Comparison of ENCODE assay signal across 8 cellular contexts in the genomic region with DNA sequence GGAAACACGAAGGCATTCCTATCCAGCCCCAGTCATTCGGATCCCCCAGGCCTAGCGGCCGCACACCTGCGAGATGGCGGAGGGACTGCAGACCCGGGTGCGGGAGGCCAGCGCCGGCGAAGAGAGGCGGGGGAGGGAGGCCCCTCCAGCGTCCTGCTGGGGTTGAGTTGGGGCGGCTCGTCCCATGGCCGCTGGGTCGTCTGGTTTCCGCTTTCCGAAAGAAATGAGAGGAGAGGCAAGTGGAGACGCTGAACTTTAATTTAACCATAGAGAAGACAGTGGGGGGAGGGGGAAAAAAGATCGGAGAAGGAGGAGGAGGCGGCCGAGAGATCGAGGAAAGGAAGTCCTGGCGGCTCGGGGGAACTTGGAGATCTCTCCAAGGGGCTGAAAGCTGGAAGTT.
DNase-seq lines count a peak whose midpoint lies in the region; ATAC-seq and TF ChIP-seq lines count a peak whose summit lies in the region.
"Not testable (repeated sequence)": the region's sequence is repeated elsewhere in the genome, so short reads cannot be mapped to it uniquely, and the experiment has no call there.

No MANE protein-coding gene starts in this region.

- H3K4me1 Mint-ChIP-seq in CD4-positive, alpha-beta memory T cell: peaks cover 0 to 29% (median 5%) of the 10 kb centered on the region in 4 donors
- H3K4me1 Mint-ChIP-seq in activated naive CD8-positive, alpha-beta T cell treated with anti-CD3 and anti-CD28 coated beads, Interleukin-2, amount 50 U/mL, for 24 hours: peaks cover 18% of the 10 kb centered on the region

- not testable (repeated sequence) for H3K27me3 ChIP-seq in CD4-positive, alpha-beta memory T cell (ENCODE audit: insufficient read depth, low read length); Loucy (ENCODE audit: insufficient read depth, low read length, poor library complexity, severe bottlenecking); rectal smooth muscle tissue (ENCODE audit: control insufficient read depth, insufficient read depth, low read length); suprapubic skin

- not testable (repeated sequence) for H3K27me3 Mint-ChIP-seq in CD4-positive, alpha-beta memory T cell; activated naive CD8-positive, alpha-beta T cell treated with anti-CD3 and anti-CD28 coated beads, Interleukin-2, amount 50 U/mL, for 24 hours

- 43% methylated on average over 23 of the region's 26 CpGs for WGBS in suprapubic skin

- not testable (repeated sequence) for TF ChIP-seq EP300 in suprapubic skin (IDR thresholded peaks at IDR 0.05)

- H3F3A ChIP-seq in Loucy (ENCODE audit: low read depth): not testable (repeated sequence)

- DNase-seq in CD4-positive, alpha-beta memory T cell: peak in 1 of 5 donors; percentile 4
- peak; percentile 14 to 30 for DNase-seq in activated CD4-positive, alpha-beta T cell treated with anti-CD3 and anti-CD28 coated beads, Interleukin-2, amount 50 U/mL, for 48 hours
- DNase-seq in activated naive CD8-positive, alpha-beta T cell treated with anti-CD3 and anti-CD28 coated beads, Interleukin-2, amount 50 U/mL, for 24 hours: peak; percentile 25
- DNase-seq in epithelial cell of proximal tubule (ENCODE audit: low read depth); suprapubic skin (ENCODE audit: low spot score in 2 of 2): not testable (repeated sequence)
- peak in 1 of 2 donors; percentile 50 for DNase-seq in left colon

- TF ChIP-seq CTCF in Loucy (conservative IDR thresholded peaks at IDR 0.05; ENCODE audit: low read length); epithelial cell of proximal tubule (conservative IDR thresholded peaks at IDR 0.05; ENCODE audit: low read depth, low read length); suprapubic skin (IDR thresholded peaks at IDR 0.05): not testable (repeated sequence)

- H3K36me3 Mint-ChIP-seq in CD4-positive, alpha-beta memory T cell; activated naive CD8-positive, alpha-beta T cell treated with anti-CD3 and anti-CD28 coated beads, Interleukin-2, amount 50 U/mL, for 24 hours (ENCODE audit: low read depth): not testable (repeated sequence)

- H3K4me3 Mint-ChIP-seq in CD4-positive, alpha-beta memory T cell: peak overlapping the region in 7 of 8 donors; percentile 37 to 91 (median 79)
- peak overlapping the region; percentile 79 for H3K4me3 Mint-ChIP-seq in activated naive CD8-positive, alpha-beta T cell treated with anti-CD3 and anti-CD28 coated beads, Interleukin-2, amount 50 U/mL, for 24 hours

- H3K9me3 ChIP-seq in CD4-positive, alpha-beta memory T cell (ENCODE audit: control insufficient read depth in 1 of 2, low read length in 2 of 2); Loucy (ENCODE audit: insufficient read depth, low read depth, low read length); suprapubic skin: not testable (repeated sequence)

- H3K4me2 ChIP-seq in Loucy (ENCODE audit: low read depth, low read length, poor library complexity, severe bottlenecking): peak overlapping the region; percentile 82

- not testable (repeated sequence) for H3K9me2 ChIP-seq in Loucy (replicated peaks; ENCODE audit: low read depth, low read length)

- not testable (repeated sequence) for ATAC-seq in activated naive CD8-positive, alpha-beta T cell treated with anti-CD3 and anti-CD28 coated beads, Interleukin-2, amount 50 U/mL, for 24 hours
- ATAC-seq in left colon: peak; percentile 9

- not testable (repeated sequence) for H3K4me1 ChIP-seq in CD4-positive, alpha-beta memory T cell (ENCODE audit: insufficient read depth, low read length); Loucy (ENCODE audit: insufficient read depth, low read length, poor library complexity, severe bottlenecking); rectal smooth muscle tissue (ENCODE audit: control insufficient read depth, insufficient read depth, low read length)
- H3K4me1 ChIP-seq in suprapubic skin: peaks cover 13% of the 10 kb centered on the region

- peak overlapping the region; percentile 11 to 41 for H3K4me3 ChIP-seq in CD4-positive, alpha-beta memory T cell (ENCODE audit: low read length in 2 of 2)
- H3K4me3 ChIP-seq in Loucy (ENCODE audit: low read length, poor library complexity, severe bottlenecking) (peak overlapping the region; percentile 72), epithelial cell of proximal tubule (ENCODE audit: low read depth, low read length) (peak overlapping the region; percentile 54), rectal smooth muscle tissue (ENCODE audit: low read length) (peak overlapping the region; percentile 58), suprapubic skin (peak overlapping the region; percentile 44)

- intact Hi-C loops in CD4-positive, alpha-beta memory T cell (cut with micrococcal nuclease); left colon (cut with DNase I, micrococcal nuclease): not testable (repeated sequence)

- TF ChIP-seq POLR2A in suprapubic skin (IDR thresholded peaks at IDR 0.05): not testable (repeated sequence)

- 0 out of 2 replicates have a peak overlapping the region, but pooled peaks have one; percentile 27 for H2AFZ ChIP-seq in Loucy (ENCODE audit: low read length)

- peak overlapping the region; percentile 38 for H3K27ac ChIP-seq in CD4-positive, alpha-beta memory T cell (ENCODE audit: low read depth, low read length)
- H3K27ac ChIP-seq in rectal smooth muscle tissue (ENCODE audit: low read depth, low read length) (peak overlapping the region; percentile 64), suprapubic skin (peak overlapping the region; percentile 41)

- not testable (repeated sequence) for H3K79me2 ChIP-seq in Loucy (ENCODE audit: insufficient read depth, low read length)

- H3K27ac Mint-ChIP-seq in CD4-positive, alpha-beta memory T cell: peak overlapping the region in 6 of 7 donors; percentile 77 to 95 (median 90)
- H3K27ac Mint-ChIP-seq in activated naive CD8-positive, alpha-beta T cell treated with anti-CD3 and anti-CD28 coated beads, Interleukin-2, amount 50 U/mL, for 24 hours: peak overlapping the region; percentile 81

- H3K36me3 ChIP-seq in CD4-positive, alpha-beta memory T cell (ENCODE audit: insufficient read depth, low read length); Loucy (ENCODE audit: insufficient read depth, low read length); rectal smooth muscle tissue (ENCODE audit: control insufficient read depth, insufficient read depth, low read length); suprapubic skin: not testable (repeated sequence)

- H4K20me1 ChIP-seq in Loucy (ENCODE audit: insufficient read depth, low read length, poor library complexity, severe bottlenecking): not testable (repeated sequence)

- peaks cover 0 to 27% (median 2%) of the 10 kb centered on the region in 8 donors for H3K9me3 Mint-ChIP-seq in CD4-positive, alpha-beta memory T cell
- not testable (repeated sequence) for H3K9me3 Mint-ChIP-seq in activated naive CD8-positive, alpha-beta T cell treated with anti-CD3 and anti-CD28 coated beads, Interleukin-2, amount 50 U/mL, for 24 hours

- H3K9ac ChIP-seq in Loucy (ENCODE audit: low read depth, low read length, poor library complexity, severe bottlenecking): peak overlapping the region; percentile 73
- H3K9ac ChIP-seq in rectal smooth muscle tissue (ENCODE audit: low read length): not testable (repeated sequence)

- POLR2A ChIA-PET in CD4-positive, alpha-beta memory T cell (lab: Charles Lee; ENCODE audit: partially characterized antibody): interaction anchor here (1.0 kb wide), 1 partner anchor 88 kb away, joined by 3 read pairs; no protein-coding TSS in a partner anchor

- CTCF ChIA-PET in CD4-positive, alpha-beta memory T cell (lab: Charles Lee; ENCODE audit: partially characterized antibody): not testable (repeated sequence)
